In genomic region chr1:245718123-245718522, GRCh38 we compare ENCODE assay signal across 16 cellular contexts.
"Had no signal": no experiment of that assay in that cellular context is flagged by ENCODE, and none has a peak within 500 bp of the region (broad histone marks: within the 10 kb centered on the region; RNA-seq: fewer than 3 reads in every experiment).

No MANE protein-coding gene starts in this region.

- H3K27ac Mint-ChIP-seq: effector memory CD8-positive, alpha-beta T cell; memory B cell; natural killer cell; stimulated activated effector memory CD8-positive, alpha-beta T cell treated with anti-CD3 and anti-CD28 coated beads, Interleukin-12 subunit alpha, Interleukin-12 subunit beta, amount 100 ng/mL, for 72 hours had no signal

- ATAC-seq: effector memory CD8-positive, alpha-beta T cell; left lobe of liver; natural killer cell; sciatic nerve; stimulated activated effector memory CD8-positive, alpha-beta T cell treated with anti-CD3 and anti-CD28 coated beads, Interleukin-12 subunit alpha, Interleukin-12 subunit beta, amount 100 ng/mL, for 72 hours had no signal

- H3K4me3 Mint-ChIP-seq: effector memory CD8-positive, alpha-beta T cell; memory B cell; natural killer cell; neural crest cell; stimulated activated effector memory CD8-positive, alpha-beta T cell treated with anti-CD3 and anti-CD28 coated beads, Interleukin-12 subunit alpha, Interleukin-12 subunit beta, amount 100 ng/mL, for 72 hours had no signal

- DNase-seq: cortex of kidney; effector memory CD8-positive, alpha-beta T cell; erythroblast; kidney; natural killer cell; nucleus accumbens; stimulated activated CD4-positive, alpha-beta T cell treated with anti-CD3 and anti-CD28 coated beads, Interleukin-2, amount 100 ng/mL, for 24 hours; stimulated activated CD4-positive, alpha-beta T cell treated with anti-CD3 and anti-CD28 coated beads, Interleukin-4, amount 100 ng/mL, for 24 hours; stimulated activated naive CD4-positive, alpha-beta T cell treated with Interleukin-2 at 50 U/mL for 16 hours; substantia nigra; upper lobe of left lung had no signal

- H3K27me3 Mint-ChIP-seq: memory B cell had no signal

- H3K9me3 Mint-ChIP-seq: natural killer cell, neural crest cell had no signal

- H3K4me1 Mint-ChIP-seq: natural killer cell; neural crest cell; stimulated activated effector memory CD8-positive, alpha-beta T cell treated with anti-CD3 and anti-CD28 coated beads, Interleukin-12 subunit alpha, Interleukin-12 subunit beta, amount 100 ng/mL, for 72 hours had no signal
